19 cellular contexts compared by ENCODE assay signal in the genomic region with DNA sequence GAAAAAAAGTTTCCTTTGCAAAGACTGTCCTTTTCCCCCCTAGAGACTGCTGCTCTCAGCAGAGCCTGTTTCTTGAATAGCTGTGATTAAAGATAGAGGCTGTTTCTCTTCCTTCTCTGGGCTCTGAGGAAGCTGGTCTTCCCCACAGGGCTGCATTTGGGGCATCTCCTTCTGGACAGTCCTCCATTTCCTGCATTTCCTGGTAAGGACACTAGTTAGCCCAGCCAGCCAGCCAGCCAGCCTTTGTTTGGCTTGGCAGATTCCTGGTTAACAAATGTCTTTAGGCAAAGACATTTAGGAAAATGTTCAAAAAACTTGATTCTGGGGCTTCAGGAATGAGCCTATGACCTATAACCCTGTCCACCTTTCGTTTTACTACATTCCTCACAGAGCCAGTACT. TPM values are rescaled to one million over a fixed set of nuclear protein-coding genes. Genes with fewer than 3 reads are reported as not detected.
"Had no signal": no experiment of that assay in that cellular context is flagged by ENCODE, and none has a peak within 500 bp of the region (broad histone marks: within the 10 kb centered on the region; RNA-seq: fewer than 3 reads in every experiment).

No MANE protein-coding gene starts in this region.

- H3K4me3 ChIP-seq: dorsolateral prefrontal cortex, esophagus squamous epithelium, left ventricle myocardium inferior, testis had no signal

- FAIRE-seq: islet of Langerhans had no signal

- ATAC-seq: activated CD4-positive, CD25-positive, alpha-beta regulatory T cell treated with anti-CD3 and anti-CD28 coated beads, Interleukin-2, amount 50 U/mL, for 24 hours; right cardiac atrium had no signal

- H3K27ac ChIP-seq: dorsolateral prefrontal cortex, esophagus squamous epithelium, foreskin keratinocyte, left ventricle myocardium inferior, testis had no signal

- H3K9me3 ChIP-seq: esophagus squamous epithelium, left ventricle myocardium inferior, testis had no signal

- H3K36me3 Mint-ChIP-seq: activated naive CD8-positive, alpha-beta T cell treated with anti-CD3 and anti-CD28 coated beads, Interleukin-2, amount 10 ng/mL, durations not matched to agents 7 days and 5 days had no signal

- H3K9me3 Mint-ChIP-seq: activated naive CD8-positive, alpha-beta T cell treated with anti-CD3 and anti-CD28 coated beads, Interleukin-2, amount 10 ng/mL, durations not matched to agents 7 days and 5 days; stimulated activated naive CD8-positive, alpha-beta T cell treated with anti-CD3 and anti-CD28 coated beads, Interleukin-15, Interleukin-2, amounts not matched to agents 100 ng/mL and 50 ng/mL, for 24 hours; T-helper 2 cell treated with Interferon-gamma antibody and Interleukin-4, amounts not matched to agents 5 μg/mL and 100 μg/mL, for 36 hours had no signal

- H3K36me3 ChIP-seq: esophagus squamous epithelium, left ventricle myocardium inferior had no signal

- DNase-seq: activated CD4-positive, alpha-beta T cell treated with anti-CD3 and anti-CD28 coated beads, Interleukin-2, amount 50 U/mL, for 48 hours; activated naive CD8-positive, alpha-beta T cell treated with anti-CD3 and anti-CD28 coated beads, Interleukin-2, amount 10 ng/mL, durations not matched to agents 7 days and 5 days; activated T-cell treated with anti-CD3 and anti-CD28 coated beads, Interleukin-2, amount 50 U/mL, for 48 hours; dorsolateral prefrontal cortex; esophagus squamous epithelium; head of caudate nucleus; left ventricle myocardium inferior; mesendoderm; right cardiac atrium; stimulated activated CD4-positive, alpha-beta T cell treated with anti-CD3 and anti-CD28 coated beads, Interleukin-4, amount 100 ng/mL, for 1 hour; SW 1271; testis had no signal

- H3K4me1 Mint-ChIP-seq: activated naive CD8-positive, alpha-beta T cell treated with anti-CD3 and anti-CD28 coated beads, Interleukin-2, amount 10 ng/mL, durations not matched to agents 7 days and 5 days had no signal

- H3K27me3 Mint-ChIP-seq: activated naive CD8-positive, alpha-beta T cell treated with anti-CD3 and anti-CD28 coated beads, Interleukin-2, amount 10 ng/mL, durations not matched to agents 7 days and 5 days had no signal

- H3K27me3 ChIP-seq: esophagus squamous epithelium, foreskin keratinocyte, testis had no signal

- H3K4me1 ChIP-seq: esophagus squamous epithelium, left ventricle myocardium inferior, testis had no signal

- H3K4me3 Mint-ChIP-seq: activated naive CD8-positive, alpha-beta T cell treated with anti-CD3 and anti-CD28 coated beads, Interleukin-2, amount 10 ng/mL, durations not matched to agents 7 days and 5 days; stimulated activated naive CD8-positive, alpha-beta T cell treated with anti-CD3 and anti-CD28 coated beads, Interleukin-15, Interleukin-2, amounts not matched to agents 100 ng/mL and 50 ng/mL, for 24 hours; T-helper 2 cell treated with Interferon-gamma antibody and Interleukin-4, amounts not matched to agents 5 μg/mL and 100 μg/mL, for 36 hours had no signal

- H3K27ac Mint-ChIP-seq: activated naive CD8-positive, alpha-beta T cell treated with anti-CD3 and anti-CD28 coated beads, Interleukin-2, amount 10 ng/mL, durations not matched to agents 7 days and 5 days; stimulated activated naive CD8-positive, alpha-beta T cell treated with anti-CD3 and anti-CD28 coated beads, Interleukin-15, Interleukin-2, amounts not matched to agents 100 ng/mL and 50 ng/mL, for 24 hours; T-helper 2 cell treated with Interferon-gamma antibody and Interleukin-4, amounts not matched to agents 5 μg/mL and 100 μg/mL, for 36 hours had no signal

RNA-seq across cellular contexts. Expression of gene PLAC1, which starts 34.0 kb away (rescaled TPM):
- total RNA-seq: activated naive CD8-positive, alpha-beta T cell treated with anti-CD3 and anti-CD28 coated beads, Interleukin-2, amount 10 ng/mL, durations not matched to agents 7 days and 5 days; aorta; left ventricle myocardium inferior; posterior vena cava; right cardiac atrium had no signal
- polyA plus RNA-seq: right cardiac atrium had no signal
